ENCODE assay signal across 31 cellular contexts in genomic region chr16:24617502-24617901, GRCh38.
A peak's percentile ranks its signal among the peaks of the same experiment; 100 is the strongest.
DNase-seq lines count a peak whose midpoint lies in the region; ATAC-seq, FAIRE-seq and TF ChIP-seq lines count a peak whose summit lies in the region.
"Had no signal": no experiment of that assay in that cellular context is flagged by ENCODE, and none has a peak within 500 bp of the region (broad histone marks: within the 10 kb centered on the region; RNA-seq: fewer than 3 reads in every experiment).

No MANE protein-coding gene starts in this region.

- POLR2A ChIA-PET in HepG2 (lab: Yijun Ruan, JAX): no interaction called here
- POLR2A ChIA-PET in K562 (lab: Yijun Ruan, JAX): interaction anchor here (0.5 kb wide), 1 partner anchor 89 kb away, joined by 3 read pairs; no protein-coding TSS in a partner anchor
- POLR2A ChIA-PET in PC-9 (lab: Charles Lee; ENCODE audit: unreplicated experiment): no interaction called here

- no peaks in the 10 kb centered on the region for H3K36me3 ChIP-seq in HepG2 (replicated peaks in 1 of 2; ENCODE audit: control insufficient read depth in 1 of 2, insufficient read depth in 2 of 2, low read length in 2 of 2)
- no peaks in the 10 kb centered on the region for H3K36me3 ChIP-seq in right lobe of liver
- H3K36me3 ChIP-seq in K562 (ENCODE audit: control insufficient read depth, insufficient read depth, low read length): no peaks in the 10 kb centered on the region
- no peaks in the 10 kb centered on the region for H3K36me3 ChIP-seq in PC-9 (ENCODE audit: low read depth)
- H3K36me3 ChIP-seq: BE2C; BLaER1; BLaER1 treated with 17β-estradiol and CSF1 and Interleukin-3, amounts not matched to agents 10 nM and 100 nM had no signal

- H3F3A ChIP-seq in PC-9 (ENCODE audit: insufficient read depth, low read depth): 0 out of 2 replicates have a peak, but pooled peaks cover 4% of the 10 kb centered on the region

- WGBS in HepG2 (ENCODE audit: low lambda C conversion rate): 57% methylated on average over 2 of the region's 2 CpGs
- 85% methylated on average over 2 of the region's 2 CpGs for WGBS in right lobe of liver (ENCODE audit: insufficient coverage, low coverage, low lambda C conversion rate, missing lambda C conversion rate)
- WGBS in K562 (ENCODE audit: insufficient coverage, low coverage, missing lambda C conversion rate): 5% methylated on average over 2 of the region's 2 CpGs

- TF ChIP-seq RAD21 in HepG2 (CRISPR knock-in tag; IDR thresholded peaks at IDR 0.05): no peak
- TF ChIP-seq RAD21 in K562 (CRISPR knock-in tag; conservative IDR thresholded peaks at IDR 0.05 in 1 of 2, IDR thresholded peaks at IDR 0.05 in 1 of 2): no peak

- TF ChIP-seq POLR2A in HepG2 (IDR thresholded peaks at IDR 0.05; ENCODE audit: insufficient read depth in 1 of 2, low read depth in 2 of 2, low read length in 2 of 2) (no peak), right lobe of liver (IDR thresholded peaks at IDR 0.05) (no peak), K562 (conservative IDR thresholded peaks at IDR 0.05) (no peak)

- H3K9ac ChIP-seq in HepG2 (ENCODE audit: insufficient read depth, low read depth, low read length): no peak overlapping the region
- H3K9ac ChIP-seq in K562 (ENCODE audit: insufficient read depth in 1 of 2, low read depth in 2 of 2, low read length in 2 of 2): no peak overlapping the region
- H3K9ac ChIP-seq: BLaER1; BLaER1 treated with 17β-estradiol and CSF1 and Interleukin-3, amounts not matched to agents 10 nM and 100 nM had no signal

- CTCF ChIA-PET in HepG2 (lab: Yijun Ruan, JAX; ENCODE audit: low intra/inter-chr PET ratio, low total read pairs) (no interaction called here), K562 (lab: Yijun Ruan, JAX; ENCODE audit: low intra/inter-chr PET ratio) (no interaction called here), PC-9 (lab: Charles Lee) (no interaction called here)

- H3K4me1 ChIP-seq in HepG2 (ENCODE audit: insufficient read depth, low read length) (no peaks in the 10 kb centered on the region), right lobe of liver (no peaks in the 10 kb centered on the region), K562 (replicated peaks in 1 of 2; ENCODE audit: control insufficient read depth in 2 of 2, insufficient read depth in 2 of 2, low read length in 2 of 2) (no peaks in the 10 kb centered on the region), PC-9 (replicated peaks; ENCODE audit: insufficient read depth) (no peaks in the 10 kb centered on the region)
- H3K4me1 ChIP-seq: A549; BE2C; BLaER1; BLaER1 treated with 17β-estradiol and CSF1 and Interleukin-3, amounts not matched to agents 10 nM and 100 nM; Caco-2 had no signal

- H3K4me3 ChIP-seq in HepG2 (replicated peaks in 1 of 3; ENCODE audit: insufficient read depth in 1 of 3, low read depth in 2 of 3, low read length in 3 of 3) (no peak overlapping the region), right lobe of liver (no peak overlapping the region), K562 (no peak overlapping the region), PC-9 (no peak overlapping the region)
- H3K4me3 ChIP-seq: A549; BLaER1; BLaER1 treated with 17β-estradiol and CSF1 and Interleukin-3, amounts not matched to agents 10 nM and 100 nM had no signal

- no peaks in the 10 kb centered on the region for H3K9me3 ChIP-seq in HepG2 (ENCODE audit: low read length)
- no peaks in the 10 kb centered on the region for H3K9me3 ChIP-seq in right lobe of liver
- no peaks in the 10 kb centered on the region for H3K9me3 ChIP-seq in K562 (replicated peaks; ENCODE audit: control insufficient read depth, insufficient read depth, low read depth, low read length)
- H3K9me3 ChIP-seq in PC-9 (ENCODE audit: insufficient read depth, low read depth): no peaks in the 10 kb centered on the region
- H3K9me3 ChIP-seq: A549; BE2C; BLaER1; BLaER1 treated with 17β-estradiol and CSF1 and Interleukin-3, amounts not matched to agents 10 nM and 100 nM; Caco-2 had no signal

- DNase-seq in HepG2 (ENCODE audit: low spot score) (no peak), right lobe of liver (no peak), K562 (ENCODE audit: extremely low read depth in 1 of 4, low spot score in 3 of 4) (no peak), PC-9 (no peak)
- DNase-seq: 8988T; ACHN; AML-193; BE2C; C1 segment of cervical spinal cord; Caco-2; Calu3; CD4-positive, alpha-beta memory T cell; CD4-positive, alpha-beta T cell; CD4-positive, CD25-positive, alpha-beta regulatory T cell; CD8-positive, alpha-beta memory T cell; CD8-positive, alpha-beta T cell; COR-L47; DMS 273 treated with DMSO at 0.1 percent for 48 hours; DMS153; DMS53; DMS79; DMS79 treated with DMSO at 0.1 percent for 48 hours; DND-41; EL had no signal

- BruUV-seq in HepG2 (replicated peaks; lab: Mats Ljungman, UMichigan): no TSS peak
- BruUV-seq in K562 (replicated peaks; lab: Mats Ljungman, UMichigan): no TSS peak
- BruUV-seq in PC-9 (replicated peaks; lab: Mats Ljungman, UMichigan): no TSS peak

- no peaks in the 10 kb centered on the region for H4K20me1 ChIP-seq in HepG2 (ENCODE audit: insufficient read depth, low read length)
- no peaks in the 10 kb centered on the region for H4K20me1 ChIP-seq in K562 (replicated peaks; ENCODE audit: control insufficient read depth, insufficient read depth, low read length)
- no peaks in the 10 kb centered on the region for H4K20me1 ChIP-seq in PC-9 (ENCODE audit: insufficient read depth)
- H4K20me1 ChIP-seq: BLaER1; BLaER1 treated with 17β-estradiol and CSF1 and Interleukin-3, amounts not matched to agents 10 nM and 100 nM had no signal

- H3K27me3 ChIP-seq in HepG2 (ENCODE audit: control insufficient read depth in 1 of 2, insufficient read depth in 2 of 2, low read length in 2 of 2) (no peaks in the 10 kb centered on the region; a peak in 2 of 5 replicates), right lobe of liver (no peaks in the 10 kb centered on the region), K562 (ENCODE audit: control insufficient read depth in 2 of 2, insufficient read depth in 2 of 2, low read length in 2 of 2) (peaks cover 22 to 25% of the 10 kb centered on the region in 2 experiments), PC-9 (ENCODE audit: insufficient read depth, low read depth) (no peaks in the 10 kb centered on the region)
- H3K27me3 ChIP-seq: BE2C; BLaER1; BLaER1 treated with 17β-estradiol and CSF1 and Interleukin-3, amounts not matched to agents 10 nM and 100 nM had no signal

- no peak for FAIRE-seq in HepG2 (lab: Jason Lieb, UNC)
- no peak for FAIRE-seq in K562 (lab: Jason Lieb, UNC)
- FAIRE-seq: A204.1, A549, D721Med had no signal

- intact Hi-C loops in HepG2 (cut with micrococcal nuclease; ENCODE audit: unreplicated experiment): no loop called here
- intact Hi-C loops in right lobe of liver (cut with DNase I): no loop called here
- intact Hi-C loops in K562 (cut with micrococcal nuclease): no loop called here
- intact Hi-C loops in PC-9 (cut with micrococcal nuclease; ENCODE audit: unreplicated experiment): no loop called here

- TF ChIP-seq EP300 in HepG2 (IDR thresholded peaks at IDR 0.05; ENCODE audit: low read depth in 2 of 2, low read length in 2 of 2) (no peak), HepG2 (CRISPR knock-in tag; IDR thresholded peaks at IDR 0.05; ENCODE audit: borderline replicate concordance) (no peak), K562 (IDR thresholded peaks at IDR 0.05; ENCODE audit: low read length) (no peak)

- ATAC-seq in HepG2: no peak
- no peak for ATAC-seq in right lobe of liver
- ATAC-seq in K562: no peak
- ATAC-seq: A549; CD8-positive, alpha-beta T cell had no signal

- H3K4me2 ChIP-seq in HepG2 (ENCODE audit: low read depth, low read length): no peak overlapping the region
- no peak overlapping the region for H3K4me2 ChIP-seq in K562 (ENCODE audit: insufficient read depth, low read length)
- no peak overlapping the region for H3K4me2 ChIP-seq in PC-9
- H3K4me2 ChIP-seq: A549; BLaER1; BLaER1 treated with 17β-estradiol and CSF1 and Interleukin-3, amounts not matched to agents 10 nM and 100 nM had no signal

- H2AFZ ChIP-seq in HepG2 (ENCODE audit: low read length) (no peak overlapping the region), K562 (ENCODE audit: low read depth, low read length) (no peak overlapping the region), PC-9 (no peak overlapping the region)

- no peak overlapping the region for H3K27ac ChIP-seq in HepG2 (ENCODE audit: extremely low read length, insufficient read depth, low read length)
- H3K27ac ChIP-seq in right lobe of liver: no peak overlapping the region
- H3K27ac ChIP-seq in K562 (ENCODE audit: extremely low read depth, low read depth, low read length): no peak overlapping the region
- no peak overlapping the region for H3K27ac ChIP-seq in PC-9
- H3K27ac ChIP-seq: 22Rv1; A549; BLaER1; BLaER1 treated with 17β-estradiol and CSF1 and Interleukin-3, amounts not matched to agents 10 nM and 100 nM; C4-2B had no signal

- H3K79me2 ChIP-seq in HepG2 (ENCODE audit: insufficient read depth, low read length) (no peaks in the 10 kb centered on the region), K562 (ENCODE audit: control insufficient read depth, insufficient read depth, low read length) (no peaks in the 10 kb centered on the region), PC-9 (ENCODE audit: low read depth) (no peaks in the 10 kb centered on the region)

- no peak for TF ChIP-seq CTCF in HepG2 (CRISPR knock-in tag; IDR thresholded peaks at IDR 0.05)
- TF ChIP-seq CTCF in right lobe of liver (IDR thresholded peaks at IDR 0.05): no peak
- TF ChIP-seq CTCF in K562 (IDR thresholded peaks at IDR 0.05 in 2 of 3, conservative IDR thresholded peaks at IDR 0.05 in 1 of 3; ENCODE audit: insufficient read depth in 2 of 3, low read depth in 1 of 3, low read length in 3 of 3): no peak
- TF ChIP-seq CTCF in PC-9 (conservative IDR thresholded peaks at IDR 0.05): no peak

- in situ Hi-C loops in HepG2 (cut with HindIII; ENCODE audit: extremely low pct_ligation_motif_present, low pct_unique_long_range_greater_than_20kb) (no loop called here), K562 (cut with MboI) (no loop called here)

- peaks cover 2% of the 10 kb centered on the region for H3K9me1 ChIP-seq in K562 (ENCODE audit: control insufficient read depth, insufficient read depth, low read length)

- H3K9me2 ChIP-seq in PC-9 (ENCODE audit: insufficient read depth): no peaks in the 10 kb centered on the region

TF ChIP-seq in HepG2, 621 proteins besides CTCF, POLR2A, EP300 and RAD21:
- TF ChIP-seq ZNF430 (CRISPR knock-in tag; IDR thresholded peaks at IDR 0.05): no peak
- peak; percentile 80 for TF ChIP-seq ZNF629 (CRISPR knock-in tag; conservative IDR thresholded peaks at IDR 0.05)
TF ChIP-seq in HepG2: peak in this region for 1.
